ENCODE assay signal across 18 cellular contexts in genomic region chr22:30404307-30404706, GRCh38.
"Had no signal": no experiment of that assay in that cellular context is flagged by ENCODE, and none has a peak within 500 bp of the region (broad histone marks: within the 10 kb centered on the region; RNA-seq: fewer than 3 reads in every experiment).

No MANE protein-coding gene starts in this region.

- H3K27ac Mint-ChIP-seq: nephron progenitor cell, type B pancreatic cell had no signal

- H3K27me3 Mint-ChIP-seq: type B pancreatic cell had no signal

- DNase-seq: dermis blood vessel endothelial cell; esophagus squamous epithelium; foreskin fibroblast; immature natural killer cell; left ventricle myocardium inferior; mesenchymal stem cell; midbrain; nephron progenitor cell; posterior cingulate gyrus; stimulated activated CD4-positive, alpha-beta T cell treated with anti-CD3 and anti-CD28 coated beads, Interleukin-2, amount 100 ng/mL, for 48 hours; stimulated activated naive CD4-positive, alpha-beta T cell treated with Interleukin-2 at 50 U/mL for 16 hours; thyroid gland had no signal

- H3K4me3 Mint-ChIP-seq: immature natural killer cell, nephron progenitor cell, type B pancreatic cell had no signal

- H3K4me3 ChIP-seq: esophagus squamous epithelium, left ventricle myocardium inferior, lung, right atrium auricular region, smooth muscle cell, suprapubic skin, thyroid gland had no signal

- H3K9me3 ChIP-seq: esophagus squamous epithelium, left ventricle myocardium inferior, neutrophil, right atrium auricular region, suprapubic skin, thyroid gland had no signal

- H3K27me3 ChIP-seq: esophagus squamous epithelium, right atrium auricular region, suprapubic skin, thyroid gland had no signal

- H3K4me1 Mint-ChIP-seq: immature natural killer cell had no signal

- H3K9me3 Mint-ChIP-seq: immature natural killer cell, nephron progenitor cell, type B pancreatic cell had no signal

- H3K27ac ChIP-seq: esophagus squamous epithelium, left ventricle myocardium inferior, neutrophil, right atrium auricular region, suprapubic skin, thyroid gland had no signal

- H3K36me3 Mint-ChIP-seq: type B pancreatic cell had no signal

- H3K36me3 ChIP-seq: left ventricle myocardium inferior, neutrophil had no signal

- H3K4me1 ChIP-seq: left ventricle myocardium inferior, right atrium auricular region had no signal
